ENCODE assay signal across 1 cellular context in the genomic region with DNA sequence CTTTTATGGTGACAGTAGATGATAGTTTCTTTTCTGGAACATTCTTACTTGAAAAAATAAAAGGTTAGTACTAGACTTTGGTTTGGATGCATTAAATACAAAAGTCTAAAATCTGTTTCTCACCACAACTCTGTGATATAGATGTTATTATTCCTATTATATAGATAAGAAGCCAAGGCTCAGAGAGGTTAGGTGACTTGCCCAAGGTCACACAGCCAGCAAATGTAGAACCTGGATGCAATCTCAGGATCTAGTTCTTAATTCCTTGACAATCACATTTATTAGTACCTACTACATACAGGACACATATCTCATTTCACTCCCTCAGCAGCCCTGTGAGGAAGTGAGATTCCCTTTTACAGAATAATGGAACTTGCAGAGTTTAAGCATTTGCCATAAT.
TF ChIP-seq lines count a peak whose summit lies in the region.

No MANE protein-coding gene starts in this region.

TF ChIP-seq in GM23338, 12 proteins besides CTCF, POLR2A, EP300 and RAD21 (continued from another document):
- TF ChIP-seq EZH2 (IDR thresholded peaks at IDR 0.05; ENCODE audit: low read depth, unreplicated experiment) (no peak), STAT1 (IDR thresholded peaks at IDR 0.05; ENCODE audit: unreplicated experiment) (no peak)
